ENCODE assay signal across 16 cellular contexts in the genomic region with DNA sequence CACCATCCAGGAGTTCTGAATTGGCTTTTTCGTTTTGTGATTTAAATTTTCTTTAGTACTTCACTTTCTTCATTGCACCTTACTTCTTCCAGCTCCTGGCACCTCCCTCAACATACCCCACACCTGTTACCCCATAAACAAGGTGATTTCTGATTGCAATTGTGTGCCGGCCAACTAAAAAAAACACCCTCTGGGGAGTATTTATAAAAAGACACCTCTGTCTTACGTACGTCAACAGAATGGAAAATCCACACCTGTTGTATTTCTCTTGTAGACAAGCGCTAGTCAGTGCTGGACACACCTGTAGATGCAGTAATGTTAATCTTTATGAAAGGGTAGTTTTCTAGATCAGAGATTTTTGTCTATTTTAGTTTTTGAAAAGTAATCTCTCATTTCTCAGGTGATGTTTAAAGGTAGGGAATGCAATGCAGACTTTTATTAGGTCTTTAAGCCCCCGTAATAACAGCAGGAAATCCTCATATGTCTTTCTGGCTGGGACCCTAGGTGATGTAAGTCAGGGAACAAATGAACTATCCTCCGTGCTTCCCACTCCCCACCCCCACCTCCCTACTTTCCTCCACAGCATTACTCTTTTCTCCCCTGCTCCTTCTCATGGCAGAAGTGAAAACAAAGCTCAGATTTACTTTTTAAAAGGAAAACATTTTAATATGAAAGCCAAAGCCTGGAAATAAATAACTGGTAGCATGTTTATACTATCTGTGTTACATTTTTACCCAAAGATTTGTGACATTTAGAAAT. TPM values are rescaled to one million over a fixed set of nuclear protein-coding genes. Genes with fewer than 3 reads are reported as not detected.
DNase-seq lines count a peak whose midpoint lies in the region; ATAC-seq and TF ChIP-seq lines count a peak whose summit lies in the region.
"Had no signal": no experiment of that assay in that cellular context is flagged by ENCODE, and none has a peak within 500 bp of the region (broad histone marks: within the 10 kb centered on the region; RNA-seq: fewer than 3 reads in every experiment).

No MANE protein-coding gene starts in this region.

- intact Hi-C loops in activated CD8-positive, alpha-beta T cell treated with anti-CD3 and anti-CD28 coated beads for 36 hours (cut with micrococcal nuclease), result no loop called here
- intact Hi-C loops in cardiac septum (cut with DNase I), result no loop called here

- TF ChIP-seq CTCF in activated CD8-positive, alpha-beta T cell treated with anti-CD3 and anti-CD28 coated beads for 36 hours (IDR thresholded peaks at IDR 0.05), result no peak

- no peak overlapping the region for H3K9ac ChIP-seq in HUES48 (ENCODE audit: low read depth, low read length)

- H3K4me1 ChIP-seq in CD4-positive, CD25-positive, alpha-beta regulatory T cell (ENCODE audit: control insufficient read depth, insufficient read depth, low read length, poor library complexity, severe bottlenecking), result peaks cover 52% of the 10 kb centered on the region
- peaks cover 43% of the 10 kb centered on the region for H3K4me1 ChIP-seq in HUES48 (ENCODE audit: control insufficient read depth, insufficient read depth, low read length)

- H3K27me3 Mint-ChIP-seq in CD4-positive, CD25-positive, alpha-beta regulatory T cell, result peaks cover 4% of the 10 kb centered on the region
- no peaks in the 10 kb centered on the region for H3K27me3 Mint-ChIP-seq in activated CD8-positive, alpha-beta T cell treated with anti-CD3 and anti-CD28 coated beads for 36 hours

- POLR2A ChIA-PET in activated CD8-positive, alpha-beta T cell treated with anti-CD3 and anti-CD28 coated beads for 36 hours (lab: Charles Lee), result interaction anchor here (0.7 to 1.3 kb wide), 3 partner anchors 17 to 107 kb away, joined by 4 read pairs; no protein-coding TSS in a partner anchor

- H3K27me3 ChIP-seq in CD4-positive, CD25-positive, alpha-beta regulatory T cell (ENCODE audit: control insufficient read depth, insufficient read depth, low read length), result no peaks in the 10 kb centered on the region
- peaks cover 13% of the 10 kb centered on the region for H3K27me3 ChIP-seq in HUES48 (ENCODE audit: control insufficient read depth, insufficient read depth, low read length)

- peak overlapping the region in 2 of 3 donors; percentile 56 to 57 for H3K27ac Mint-ChIP-seq in CD4-positive, CD25-positive, alpha-beta regulatory T cell
- no peak overlapping the region for H3K27ac Mint-ChIP-seq in activated CD8-positive, alpha-beta T cell treated with anti-CD3 and anti-CD28 coated beads for 36 hours

- peaks cover 34% of the 10 kb centered on the region for H3K36me3 ChIP-seq in CD4-positive, CD25-positive, alpha-beta regulatory T cell (ENCODE audit: control insufficient read depth, insufficient read depth, low read length)
- H3K36me3 ChIP-seq in HUES48 (ENCODE audit: control insufficient read depth, insufficient read depth, low read length), result peaks cover 43% of the 10 kb centered on the region

- CTCF ChIA-PET in activated CD8-positive, alpha-beta T cell treated with anti-CD3 and anti-CD28 coated beads for 36 hours (lab: Charles Lee), result interaction anchor here (0.7 to 6.1 kb wide), 5 partner anchors 11 to 523 kb away, joined by 3 to 54 read pairs (median 3); no protein-coding TSS in a partner anchor

- no peaks in the 10 kb centered on the region for H3K9me3 ChIP-seq in CD4-positive, CD25-positive, alpha-beta regulatory T cell (ENCODE audit: control insufficient read depth in 2 of 2, low read length in 2 of 2)
- H3K9me3 ChIP-seq in HUES48 (ENCODE audit: control insufficient read depth, insufficient read depth, low read length), result no peaks in the 10 kb centered on the region
- H3K9me3 ChIP-seq in iPS-18c (ENCODE audit: control insufficient read depth, insufficient read depth, low read length), result no peaks in the 10 kb centered on the region

- peak overlapping the region; percentile 97 for H3K4me3 ChIP-seq in CD4-positive, CD25-positive, alpha-beta regulatory T cell (ENCODE audit: low read depth, low read length)
- peak overlapping the region; percentile 58 for H3K4me3 ChIP-seq in HUES48 (ENCODE audit: low read depth, low read length)
- H3K4me3 ChIP-seq in iPS-18c (ENCODE audit: insufficient read depth, low read depth, low read length), result peak overlapping the region; percentile 36; the same call in 1 of the 2 replicates

- H3K4me1 Mint-ChIP-seq in CD4-positive, CD25-positive, alpha-beta regulatory T cell, result peaks cover 37 to 74% (median 62%) of the 10 kb centered on the region in 4 donors
- peaks cover 64% of the 10 kb centered on the region for H3K4me1 Mint-ChIP-seq in activated CD8-positive, alpha-beta T cell treated with anti-CD3 and anti-CD28 coated beads for 36 hours (ENCODE audit: low read depth)

- peaks cover 42% of the 10 kb centered on the region for H3K36me3 Mint-ChIP-seq in CD4-positive, CD25-positive, alpha-beta regulatory T cell
- H3K36me3 Mint-ChIP-seq in activated CD8-positive, alpha-beta T cell treated with anti-CD3 and anti-CD28 coated beads for 36 hours (ENCODE audit: low read depth), result peaks cover 61% of the 10 kb centered on the region

- DNase-seq in CD4-positive, CD25-positive, alpha-beta regulatory T cell, result no peak
- no peak for DNase-seq in activated CD8-positive, alpha-beta T cell treated with anti-CD3 and anti-CD28 coated beads for 36 hours
- DNase-seq in NCI-H187 (lab: John Stamatoyannopoulos, UW) (no peak), iPS-NIHi7 (ENCODE audit: extremely low spot score) (no peak), cardiac septum (ENCODE audit: low spot score) (no peak), NCI-H345 (lab: John Stamatoyannopoulos, UW) (no peak)
- DNase-seq: aorta; effector CD8-positive, alpha-beta T cell; HCEC 1CT; MV-4-11; NCI-H82; right cardiac atrium; SIG-M5 had no signal

- ATAC-seq in CD4-positive, CD25-positive, alpha-beta regulatory T cell (ENCODE audit: low read depth in 2 of 2), result no peak
- ATAC-seq in activated CD8-positive, alpha-beta T cell treated with anti-CD3 and anti-CD28 coated beads for 36 hours, result no peak
- ATAC-seq: right cardiac atrium had no signal

- no peak overlapping the region for H3K27ac ChIP-seq in CD4-positive, CD25-positive, alpha-beta regulatory T cell (ENCODE audit: insufficient read depth, low read length, poor library complexity, severe bottlenecking)
- peak overlapping the region; percentile 72 for H3K27ac ChIP-seq in HUES48 (ENCODE audit: low read depth, low read length)
- H3K27ac ChIP-seq: C4-2B had no signal

- peaks cover 0 to 1% (median 0%) of the 10 kb centered on the region in 7 donors for H3K9me3 Mint-ChIP-seq in CD4-positive, CD25-positive, alpha-beta regulatory T cell
- H3K9me3 Mint-ChIP-seq in activated CD8-positive, alpha-beta T cell treated with anti-CD3 and anti-CD28 coated beads for 36 hours, result no peaks in the 10 kb centered on the region

- peak overlapping the region; percentile 49 to 100 (median 74) for H3K4me3 Mint-ChIP-seq in CD4-positive, CD25-positive, alpha-beta regulatory T cell
- H3K4me3 Mint-ChIP-seq in activated CD8-positive, alpha-beta T cell treated with anti-CD3 and anti-CD28 coated beads for 36 hours, result peak overlapping the region; percentile 5

RNA-seq across cellular contexts. Expression of a gene that starts 4.2 kb away (rescaled TPM):
- total RNA-seq in CD4-positive, CD25-positive, alpha-beta regulatory T cell, result 177 TPM
- 1 to 10 TPM; 3.2 to 6.5 (median 3.3) TPM for polyA plus RNA-seq in CD4-positive, CD25-positive, alpha-beta regulatory T cell
- 10 to 100 TPM; 59.6 to 61.7 TPM for total RNA-seq in activated CD8-positive, alpha-beta T cell treated with anti-CD3 and anti-CD28 coated beads for 36 hours
- 112 TPM for total RNA-seq in cardiac septum

Comparison
In these comparisons a context has a peak if more than half of its experiments do, and no peak if none do; other contexts are left out.
1. H3K4me3 ChIP-seq: peak in every context shown above with its lines; median percentile 97 in CD4-positive, CD25-positive, alpha-beta regulatory T cell; 58 in HUES48; 36 in iPS-18c.